ENCODE assay signal across 8 cellular contexts in the genomic region with DNA sequence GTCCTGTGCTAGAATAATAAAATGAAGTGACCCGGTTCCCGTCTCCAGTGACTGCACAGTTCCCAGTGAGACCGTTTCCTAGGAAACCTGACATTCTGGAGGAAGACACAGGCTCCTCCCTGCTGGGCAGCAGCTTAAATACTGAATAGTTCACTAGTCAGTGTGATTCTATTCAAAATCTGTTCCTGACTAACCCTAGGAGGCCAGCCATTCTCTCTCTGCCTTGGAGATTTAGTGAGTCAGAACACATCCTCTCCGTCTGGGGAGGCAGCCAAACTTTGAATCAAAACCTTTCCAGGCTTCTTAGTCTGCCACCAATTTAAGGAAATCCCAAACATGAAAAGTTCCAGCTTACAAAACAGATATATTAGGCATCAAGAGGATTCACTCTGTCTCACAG.
A peak's percentile ranks its signal among the peaks of the same experiment; 100 is the strongest.
DNase-seq lines count a peak whose midpoint lies in the region; ATAC-seq and TF ChIP-seq lines count a peak whose summit lies in the region.

No MANE protein-coding gene starts in this region.

- TF ChIP-seq CTCF in cardiac fibroblast (IDR thresholded peaks at IDR 0.05; ENCODE audit: low read depth, low read length), result no peak

- H3K27ac ChIP-seq in substantia nigra (ENCODE audit: low read depth, low read length, poor library complexity, severe bottlenecking), result no peak overlapping the region

- DNase-seq in NCI-H2171 treated with DMSO at 0.1 percent for 48 hours (lab: John Stamatoyannopoulos, UW), result peak; percentile 47
- DNase-seq in NCI-H2171 (lab: John Stamatoyannopoulos, UW), result no peak
- peak; percentile 95 to 98 for DNase-seq in cardiac fibroblast (ENCODE audit: low read depth in 2 of 2)
- DNase-seq in islet precursor cell, result peak; percentile 72
- DNase-seq in substantia nigra (lab: John Stamatoyannopoulos, UW), result peak in 33 of 49 donors; percentile 4 to 76 (median 42)
- DNase-seq in activated T-cell treated with anti-CD3 and anti-CD28 coated beads for 4 hours, result no peak
- no peak for DNase-seq in NOMO-1 (lab: John Stamatoyannopoulos, UW; ENCODE audit: unreplicated experiment in 2 of 2)

- peak overlapping the region in 1 of 2 donors; percentile 21 for H3K4me3 ChIP-seq in cardiac fibroblast (replicated peaks in 1 of 2; ENCODE audit: low read depth in 2 of 2, low read length in 2 of 2)

- ATAC-seq in GM21717 (IDR thresholded peaks at IDR 0.05; ENCODE audit: unreplicated experiment), result no peak

Comparison
In these comparisons a context has a peak if more than half of its experiments do, and no peak if none do; other contexts are left out.
1. DNase-seq: peak in NCI-H2171 treated with DMSO at 0.1 percent for 48 hours (single experiment), cardiac fibroblast (2 of 2), islet precursor cell (single experiment) and substantia nigra (33 of 49); none in NCI-H2171 (single experiment), activated T-cell treated with anti-CD3 and anti-CD28 coated beads for 4 hours (single experiment) and NOMO-1 (0 of 2).